20 cellular contexts compared by ENCODE assay signal in genomic region chr19:45163751-45164150, GRCh38. TPM values are rescaled to one million over a fixed set of nuclear protein-coding genes. Genes with fewer than 3 reads are reported as not detected.
DNase-seq lines count a peak whose midpoint lies in the region; ATAC-seq, FAIRE-seq and TF ChIP-seq lines count a peak whose summit lies in the region.
"Had no signal": no experiment of that assay in that cellular context is flagged by ENCODE, and none has a peak within 500 bp of the region (broad histone marks: within the 10 kb centered on the region; RNA-seq: fewer than 3 reads in every experiment).

No MANE protein-coding gene starts in this region.

- POLR2A ChIA-PET in CD4-positive, alpha-beta memory T cell (lab: Charles Lee; ENCODE audit: partially characterized antibody): interaction anchor here (0.6 to 4.1 kb wide), 4 partner anchors 10 to 162 kb away, joined by 3 to 33 read pairs (median 8); partner anchors contain the start of genes BLOC1S3, PPP1R37 and TRAPPC6A

- intact Hi-C loops in CD4-positive, alpha-beta memory T cell (cut with micrococcal nuclease): no loop called here
- intact Hi-C loops in activated T-helper 1 cell treated with anti-CD3 and anti-CD28 coated beads, Interleukin-12 subunit alpha, Interleukin-12 subunit beta, Interleukin-2, Interleukin-4 antibody, amounts not matched to agents 30 ng/mL and 10 ng/mL and 1 ng/mL, durations not matched to agents 14 hours and 24 hours and 36 hours (cut with micrococcal nuclease): loop anchor here (1.0 kb wide), 1 partner anchor 15 kb away; the partner anchor contains the start of genes BLOC1S3 and TRAPPC6A
- intact Hi-C loops in kidney (cut with DNase I): no loop called here
- intact Hi-C loops in right cardiac atrium (cut with DNase I): no loop called here

- H3K4me1 ChIP-seq in BLaER1 treated with 17β-estradiol and CSF1 and Interleukin-3, amounts not matched to agents 10 nM and 100 nM: peaks cover 47 to 76% (median 67%) of the 10 kb centered on the region in 10 experiments
- peaks cover 26% of the 10 kb centered on the region for H3K4me1 ChIP-seq in CD4-positive, alpha-beta memory T cell (ENCODE audit: insufficient read depth, low read length)
- H3K4me1 ChIP-seq in kidney (ENCODE audit: control insufficient read depth in 1 of 2, insufficient read depth in 1 of 2, low read depth in 1 of 2, low read length in 2 of 2): peaks cover 0 to 2% of the 10 kb centered on the region in 2 donors
- peaks cover 0 to 20% (median 4%) of the 10 kb centered on the region in 4 donors for H3K4me1 ChIP-seq in tibial nerve
- peaks cover 3% of the 10 kb centered on the region for H3K4me1 ChIP-seq in right cardiac atrium (ENCODE audit: control insufficient read depth, insufficient read depth, low read length)
- H3K4me1 ChIP-seq: parathyroid adenoma had no signal

- H3K27ac ChIP-seq in BLaER1 treated with 17β-estradiol and CSF1 and Interleukin-3, amounts not matched to agents 10 nM and 100 nM: peak overlapping the region in 9 of 11 experiments; percentile 46 to 76 (median 63); a peak in 18 of 22 replicates
- peak overlapping the region; percentile 45 for H3K27ac ChIP-seq in CD4-positive, alpha-beta memory T cell (ENCODE audit: low read depth, low read length)
- H3K27ac ChIP-seq in kidney (ENCODE audit: low read depth in 2 of 2, low read length in 2 of 2) (no peak overlapping the region), tibial nerve (no peak overlapping the region), right cardiac atrium (ENCODE audit: low read length) (no peak overlapping the region)
- H3K27ac ChIP-seq: dorsolateral prefrontal cortex, gastroesophageal sphincter, parathyroid adenoma, thoracic aorta had no signal

- no peak for DNase-seq in CD4-positive, alpha-beta memory T cell
- no peak for DNase-seq in activated T-helper 1 cell treated with anti-CD3 and anti-CD28 coated beads, Interleukin-12 subunit alpha, Interleukin-12 subunit beta, Interleukin-2, Interleukin-4 antibody, amounts not matched to agents 30 ng/mL and 10 ng/mL and 1 ng/mL, durations not matched to agents 14 hours and 24 hours and 36 hours (ENCODE audit: low spot score)
- DNase-seq in kidney: peak; percentile 57
- no peak for DNase-seq in tibial nerve (ENCODE audit: low spot score in 2 of 2)
- DNase-seq in right cardiac atrium: no peak
- DNase-seq: activated CD4-positive, alpha-beta T cell treated with anti-CD3 and anti-CD28 coated beads for 1 hour; dorsolateral prefrontal cortex; NCI-H1105 treated with DMSO at 0.1 percent for 48 hours; NCI-H774; PC-3; T1000 had no signal

- H3K9me3 Mint-ChIP-seq in CD4-positive, alpha-beta memory T cell: no peaks in the 10 kb centered on the region
- H3K9me3 Mint-ChIP-seq in activated T-helper 1 cell treated with anti-CD3 and anti-CD28 coated beads, Interleukin-12 subunit alpha, Interleukin-12 subunit beta, Interleukin-2, Interleukin-4 antibody, amounts not matched to agents 30 ng/mL and 10 ng/mL and 1 ng/mL, durations not matched to agents 14 hours and 24 hours and 36 hours: no peaks in the 10 kb centered on the region
- H3K9me3 Mint-ChIP-seq: GM23338 had no signal

- 74 to 80% methylated on average over 10 to 11 of the region's 11 CpGs for WGBS in tibial nerve, 2 donors
- WGBS in right cardiac atrium: 82% methylated on average over 11 of the region's 11 CpGs

- no peaks in the 10 kb centered on the region for H3K36me3 Mint-ChIP-seq in CD4-positive, alpha-beta memory T cell
- H3K36me3 Mint-ChIP-seq in activated T-helper 1 cell treated with anti-CD3 and anti-CD28 coated beads, Interleukin-12 subunit alpha, Interleukin-12 subunit beta, Interleukin-2, Interleukin-4 antibody, amounts not matched to agents 30 ng/mL and 10 ng/mL and 1 ng/mL, durations not matched to agents 14 hours and 24 hours and 36 hours (ENCODE audit: low read depth): peaks cover 2% of the 10 kb centered on the region

- H3K4me3 Mint-ChIP-seq in CD4-positive, alpha-beta memory T cell: peak overlapping the region in 3 of 8 donors; percentile 15 to 46 (median 15)
- H3K4me3 Mint-ChIP-seq in activated T-helper 1 cell treated with anti-CD3 and anti-CD28 coated beads, Interleukin-12 subunit alpha, Interleukin-12 subunit beta, Interleukin-2, Interleukin-4 antibody, amounts not matched to agents 30 ng/mL and 10 ng/mL and 1 ng/mL, durations not matched to agents 14 hours and 24 hours and 36 hours: peak overlapping the region; percentile 59
- H3K4me3 Mint-ChIP-seq: GM23338 had no signal

- peaks cover 14 to 36% (median 28%) of the 10 kb centered on the region in 4 donors for H3K4me1 Mint-ChIP-seq in CD4-positive, alpha-beta memory T cell
- H3K4me1 Mint-ChIP-seq in activated T-helper 1 cell treated with anti-CD3 and anti-CD28 coated beads, Interleukin-12 subunit alpha, Interleukin-12 subunit beta, Interleukin-2, Interleukin-4 antibody, amounts not matched to agents 30 ng/mL and 10 ng/mL and 1 ng/mL, durations not matched to agents 14 hours and 24 hours and 36 hours (ENCODE audit: low read depth): peaks cover 16% of the 10 kb centered on the region

- H3K36me3 ChIP-seq in BLaER1 treated with 17β-estradiol and CSF1 and Interleukin-3, amounts not matched to agents 10 nM and 100 nM: no peaks in the 10 kb centered on the region
- no peaks in the 10 kb centered on the region for H3K36me3 ChIP-seq in CD4-positive, alpha-beta memory T cell (ENCODE audit: insufficient read depth, low read length)
- no peaks in the 10 kb centered on the region for H3K36me3 ChIP-seq in kidney (ENCODE audit: control insufficient read depth in 1 of 2, insufficient read depth in 2 of 2, low read length in 2 of 2)
- H3K36me3 ChIP-seq in tibial nerve: no peaks in the 10 kb centered on the region
- H3K36me3 ChIP-seq: gastroesophageal sphincter, thoracic aorta had no signal

- ATAC-seq in GM18858 (IDR thresholded peaks at IDR 0.05; ENCODE audit: unreplicated experiment) (no peak), right cardiac atrium (no peak)
- ATAC-seq: PC-3 had no signal

- H3K4me2 ChIP-seq in BLaER1 treated with 17β-estradiol and CSF1 and Interleukin-3, amounts not matched to agents 10 nM and 100 nM: peak overlapping the region; percentile 72 to 92 (median 85)
- H3K4me2 ChIP-seq: GM23338 had no signal

- no peak for TF ChIP-seq EP300 in tibial nerve (IDR thresholded peaks at IDR 0.05)

- H3K27me3 ChIP-seq in BLaER1 treated with 17β-estradiol and CSF1 and Interleukin-3, amounts not matched to agents 10 nM and 100 nM: no peaks in the 10 kb centered on the region; a peak in 1 of 22 replicates
- H3K27me3 ChIP-seq in CD4-positive, alpha-beta memory T cell (ENCODE audit: insufficient read depth, low read length): no peaks in the 10 kb centered on the region
- peaks cover 0 to 36% of the 10 kb centered on the region in 2 donors for H3K27me3 ChIP-seq in tibial nerve
- H3K27me3 ChIP-seq in right cardiac atrium (ENCODE audit: control insufficient read depth, insufficient read depth): no peaks in the 10 kb centered on the region

- peak overlapping the region in 9 of 11 experiments; percentile 16 to 62 (median 59); a peak in 17 of 22 replicates for H3K9ac ChIP-seq in BLaER1 treated with 17β-estradiol and CSF1 and Interleukin-3, amounts not matched to agents 10 nM and 100 nM
- H3K9ac ChIP-seq in kidney (ENCODE audit: low read length in 2 of 2): no peak overlapping the region
- H3K9ac ChIP-seq: parathyroid adenoma had no signal

- H3K4me3 ChIP-seq in BLaER1 treated with 17β-estradiol and CSF1 and Interleukin-3, amounts not matched to agents 10 nM and 100 nM: peak overlapping the region in 2 of 10 experiments; percentile 15 to 20; a peak in 2 of 20 replicates
- no peak overlapping the region for H3K4me3 ChIP-seq in CD4-positive, alpha-beta memory T cell (ENCODE audit: low read length in 2 of 2)
- H3K4me3 ChIP-seq in kidney (ENCODE audit: low read length in 2 of 2) (no peak overlapping the region), tibial nerve (no peak overlapping the region), right cardiac atrium (ENCODE audit: low read length) (no peak overlapping the region)
- H3K4me3 ChIP-seq: dorsolateral prefrontal cortex, gastroesophageal sphincter, GM23338, thoracic aorta had no signal

- no peak for TF ChIP-seq POLR2A in tibial nerve (IDR thresholded peaks at IDR 0.05)

- H3K27me3 Mint-ChIP-seq in CD4-positive, alpha-beta memory T cell: no peaks in the 10 kb centered on the region
- H3K27me3 Mint-ChIP-seq in activated T-helper 1 cell treated with anti-CD3 and anti-CD28 coated beads, Interleukin-12 subunit alpha, Interleukin-12 subunit beta, Interleukin-2, Interleukin-4 antibody, amounts not matched to agents 30 ng/mL and 10 ng/mL and 1 ng/mL, durations not matched to agents 14 hours and 24 hours and 36 hours (ENCODE audit: insufficient read depth): peaks cover 4% of the 10 kb centered on the region

- H3K27ac Mint-ChIP-seq in CD4-positive, alpha-beta memory T cell: peak overlapping the region; percentile 8 to 85 (median 59)
- H3K27ac Mint-ChIP-seq in activated T-helper 1 cell treated with anti-CD3 and anti-CD28 coated beads, Interleukin-12 subunit alpha, Interleukin-12 subunit beta, Interleukin-2, Interleukin-4 antibody, amounts not matched to agents 30 ng/mL and 10 ng/mL and 1 ng/mL, durations not matched to agents 14 hours and 24 hours and 36 hours: no peak overlapping the region
- H3K27ac Mint-ChIP-seq: GM23338 had no signal

- FAIRE-seq in kidney (lab: Jason Lieb, UNC): no peak
- FAIRE-seq: bronchial epithelial cell, HTR-8/SVneo had no signal

- peaks cover 0 to 25% (median 6%) of the 10 kb centered on the region in 11 experiments; a peak in 7 of 22 replicates for H4K20me1 ChIP-seq in BLaER1 treated with 17β-estradiol and CSF1 and Interleukin-3, amounts not matched to agents 10 nM and 100 nM

- CTCF ChIA-PET in CD4-positive, alpha-beta memory T cell (lab: Charles Lee; ENCODE audit: partially characterized antibody): interaction anchor here (1.7 kb wide), 2 partner anchors 15 to 23 kb away, joined by 5 to 9 read pairs; partner anchors contain the start of genes BLOC1S3 and TRAPPC6A

- no peaks in the 10 kb centered on the region for H3K9me3 ChIP-seq in BLaER1 treated with 17β-estradiol and CSF1 and Interleukin-3, amounts not matched to agents 10 nM and 100 nM (replicated peaks in 1 of 11)
- no peaks in the 10 kb centered on the region for H3K9me3 ChIP-seq in CD4-positive, alpha-beta memory T cell (ENCODE audit: control insufficient read depth in 1 of 2, low read length in 2 of 2)
- H3K9me3 ChIP-seq in kidney (ENCODE audit: control insufficient read depth in 1 of 2, low read length in 2 of 2) (no peaks in the 10 kb centered on the region), tibial nerve (no peaks in the 10 kb centered on the region), right cardiac atrium (ENCODE audit: control insufficient read depth, low read length) (no peaks in the 10 kb centered on the region)
- H3K9me3 ChIP-seq: gastroesophageal sphincter, thoracic aorta had no signal

- TF ChIP-seq CTCF in kidney (IDR thresholded peaks at IDR 0.05; ENCODE audit: borderline replicate concordance, extremely low read depth, insufficient read depth) (no peak), tibial nerve (IDR thresholded peaks at IDR 0.05) (no peak)

RNA-seq across cellular contexts. Expression of gene NKPD1, which starts 3.0 kb away (rescaled TPM):
- total RNA-seq in CD4-positive, alpha-beta memory T cell: 1 to 10 TPM in 1 of 2 experiments, under 1 TPM in 1; 0.80 to 1.2 TPM
- under 1 TPM in 1 of 2 donors, not detected in 1; 0.61 TPM for polyA plus RNA-seq in CD4-positive, alpha-beta memory T cell
- total RNA-seq in activated T-helper 1 cell treated with anti-CD3 and anti-CD28 coated beads, Interleukin-12 subunit alpha, Interleukin-12 subunit beta, Interleukin-2, Interleukin-4 antibody, amounts not matched to agents 30 ng/mL and 10 ng/mL and 1 ng/mL, durations not matched to agents 14 hours and 24 hours and 36 hours: 0.16 and 0.20 TPM in 2 replicates
- total RNA-seq in kidney (0.09 TPM), tibial nerve (1 to 10 TPM in 1 of 4 donors, not detected in 3; 1.2 TPM), right cardiac atrium (under 1 TPM in 1 of 4 donors, not detected in 3; 0.06 TPM)
- polyA plus RNA-seq in kidney (ENCODE audit: insufficient read depth, low read depth, low replicate concordance) (not detected), right cardiac atrium (0.07 TPM)
- total RNA-seq: liver had no signal
- polyA plus RNA-seq: liver had no signal

RNA-seq across cellular contexts. Expression of gene TRAPPC6A, which starts 14.3 kb away (rescaled TPM):
- 10 to 100 TPM; 49.1 to 51.9 TPM for total RNA-seq in CD4-positive, alpha-beta memory T cell
- polyA plus RNA-seq in CD4-positive, alpha-beta memory T cell: 100 to 1,000 TPM; 160 to 246 TPM
- total RNA-seq in activated T-helper 1 cell treated with anti-CD3 and anti-CD28 coated beads, Interleukin-12 subunit alpha, Interleukin-12 subunit beta, Interleukin-2, Interleukin-4 antibody, amounts not matched to agents 30 ng/mL and 10 ng/mL and 1 ng/mL, durations not matched to agents 14 hours and 24 hours and 36 hours: 18.4 and 22.8 TPM in 2 replicates
- total RNA-seq in kidney: 37.2 TPM
- 123 TPM for polyA plus RNA-seq in kidney (ENCODE audit: insufficient read depth, low read depth, low replicate concordance)
- total RNA-seq in tibial nerve: 10 to 100 TPM; 13.5 to 52.9 (median 29.1) TPM
- total RNA-seq in right cardiac atrium: 10 to 100 TPM; 15.2 to 19.4 (median 17.2) TPM
- polyA plus RNA-seq in right cardiac atrium: 26.5 TPM

RNA-seq across cellular contexts. Expression of gene BLOC1S3, which starts 14.8 kb away (rescaled TPM):
- 10 to 100 TPM; 26.5 to 29.9 TPM for total RNA-seq in CD4-positive, alpha-beta memory T cell
- polyA plus RNA-seq in CD4-positive, alpha-beta memory T cell: 10 to 100 TPM in 1 of 2 donors, 1 to 10 TPM in 1; 5.3 to 15.4 TPM
- 10.4 and 10.5 TPM in 2 replicates for total RNA-seq in activated T-helper 1 cell treated with anti-CD3 and anti-CD28 coated beads, Interleukin-12 subunit alpha, Interleukin-12 subunit beta, Interleukin-2, Interleukin-4 antibody, amounts not matched to agents 30 ng/mL and 10 ng/mL and 1 ng/mL, durations not matched to agents 14 hours and 24 hours and 36 hours
- total RNA-seq in kidney (13.2 TPM), tibial nerve (10 to 100 TPM; 12.0 to 42.0 (median 23.7) TPM), right cardiac atrium (1 to 10 TPM; 3.8 to 8.2 (median 6.2) TPM)
- polyA plus RNA-seq in kidney (ENCODE audit: insufficient read depth, low read depth, low replicate concordance) (5.2 TPM), right cardiac atrium (2.4 TPM)

Comparison
In these comparisons a context has a peak if more than half of its experiments do, and no peak if none do; other contexts are left out.
1. H3K27ac ChIP-seq: peak in BLaER1 treated with 17β-estradiol and CSF1 and Interleukin-3, amounts not matched to agents 10 nM and 100 nM (9 of 11) and CD4-positive, alpha-beta memory T cell (single experiment); none in kidney (0 of 2), tibial nerve (0 of 4) and right cardiac atrium (single experiment).
2. H3K9ac ChIP-seq: peak in BLaER1 treated with 17β-estradiol and CSF1 and Interleukin-3, amounts not matched to agents 10 nM and 100 nM (9 of 11); none in kidney (0 of 2).